1 cellular context compared by ENCODE assay signal in genomic region chr3:196184169-196184432, GRCh38.
TF ChIP-seq lines count a peak whose summit lies in the region.

No MANE protein-coding gene starts in this region.

TF ChIP-seq in K562, 482 proteins besides CTCF, POLR2A, EP300 and RAD21:
- TF ChIP-seq BCOR (IDR thresholded peaks at IDR 0.05) (peak; percentile 18; the same call in 1 of the 2 replicates), LARP7 (IDR thresholded peaks at IDR 0.05) (peak; percentile 61; the same call in 1 of the 2 replicates), CSDE1 (IDR thresholded peaks at IDR 0.05) (0 out of 4 replicates have a peak, but pooled peaks of 1 of the 2 experiments have one; percentile 53)
TF ChIP-seq in K562: peak in this region for 3; not testable (repeated sequence) for 479.
